18 cellular contexts compared by ENCODE assay signal in the genomic region with DNA sequence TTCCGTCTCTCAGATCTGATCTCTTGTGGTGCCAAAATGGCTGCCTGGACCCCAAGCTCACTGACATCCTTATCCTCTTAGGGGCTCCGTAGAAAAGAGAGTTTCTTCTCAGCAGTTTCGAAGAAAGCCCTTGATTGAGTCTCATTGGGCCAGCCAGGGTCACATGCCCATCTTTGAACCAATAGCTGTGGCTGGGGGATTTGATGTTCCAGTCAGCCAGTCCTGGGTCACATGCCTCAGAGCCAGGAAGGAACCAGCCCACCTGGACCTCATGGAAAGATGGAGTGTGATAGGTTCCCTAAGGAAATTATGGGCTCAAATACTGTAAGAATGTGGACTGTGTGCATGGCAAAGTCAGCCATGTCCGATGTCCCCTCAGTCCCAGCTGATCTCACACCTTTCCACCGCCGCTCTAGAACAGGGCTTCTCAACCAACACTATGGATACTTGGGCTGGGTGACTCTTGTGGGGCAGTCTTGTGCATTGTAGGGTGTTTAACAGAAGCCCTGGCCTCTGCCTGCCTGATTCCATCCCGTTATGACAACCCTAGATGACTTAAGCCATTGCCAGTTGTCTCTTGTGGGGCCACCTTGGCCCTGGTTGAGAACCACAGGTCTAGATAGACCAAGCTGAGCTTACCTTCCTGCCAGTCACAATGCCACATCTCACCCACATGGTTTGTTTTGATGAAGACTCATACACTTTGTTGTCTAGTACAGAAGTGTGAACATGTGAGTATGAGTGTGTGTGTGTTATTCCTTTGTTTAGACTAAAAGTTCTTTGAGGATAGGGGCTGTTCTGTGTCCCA.
DNase-seq lines count a peak whose midpoint lies in the region; ATAC-seq and TF ChIP-seq lines count a peak whose summit lies in the region.
"Had no signal": no experiment of that assay in that cellular context is flagged by ENCODE, and none has a peak within 500 bp of the region (broad histone marks: within the 10 kb centered on the region; RNA-seq: fewer than 3 reads in every experiment).

No MANE protein-coding gene starts in this region.

- H3K9me3 ChIP-seq in left ventricle myocardium inferior (replicated peaks) (no peaks in the 10 kb centered on the region), endodermal cell (ENCODE audit: control insufficient read depth, low read length) (no peaks in the 10 kb centered on the region), vagina (no peaks in the 10 kb centered on the region)

- intact Hi-C loops in left ventricle myocardium inferior (cut with micrococcal nuclease): no loop called here
- intact Hi-C loops in Right ventricle myocardium inferior (cut with DNase I): no loop called here
- intact Hi-C loops in posterior vena cava (cut with DNase I): no loop called here
- intact Hi-C loops in vagina (cut with DNase I): no loop called here

- TF ChIP-seq CTCF in left ventricle myocardium inferior (IDR thresholded peaks at IDR 0.05; ENCODE audit: borderline replicate concordance) (no peak), endodermal cell (conservative IDR thresholded peaks at IDR 0.05) (no peak), vagina (IDR thresholded peaks at IDR 0.05) (no peak), nephron progenitor cell (IDR thresholded peaks at IDR 0.05) (no peak)

- no peaks in the 10 kb centered on the region for H3K36me3 Mint-ChIP-seq in endodermal cell (ENCODE audit: low read depth)
- no peaks in the 10 kb centered on the region for H3K36me3 Mint-ChIP-seq in nephron progenitor cell (ENCODE audit: low read depth)

- H3K9me3 Mint-ChIP-seq in endodermal cell: no peaks in the 10 kb centered on the region
- no peaks in the 10 kb centered on the region for H3K9me3 Mint-ChIP-seq in nephron progenitor cell

- no peak for TF ChIP-seq POLR2A in vagina (IDR thresholded peaks at IDR 0.05)

- no peak for ATAC-seq in Right ventricle myocardium inferior
- ATAC-seq: PC-3 had no signal

- H3K27ac Mint-ChIP-seq in endodermal cell: no peak overlapping the region
- no peak overlapping the region for H3K27ac Mint-ChIP-seq in nephron progenitor cell

- H3K4me1 Mint-ChIP-seq in endodermal cell: peaks cover 23% of the 10 kb centered on the region
- peaks cover 48% of the 10 kb centered on the region for H3K4me1 Mint-ChIP-seq in nephron progenitor cell

- peaks cover 43% of the 10 kb centered on the region for H3K27me3 Mint-ChIP-seq in endodermal cell (ENCODE audit: insufficient read depth)
- H3K27me3 Mint-ChIP-seq in nephron progenitor cell (ENCODE audit: low read depth, poor library complexity): peaks cover 26% of the 10 kb centered on the region

- peaks cover 37% of the 10 kb centered on the region for H3K36me3 ChIP-seq in left ventricle myocardium inferior
- H3K36me3 ChIP-seq in endodermal cell (ENCODE audit: control insufficient read depth, insufficient read depth, low read length): no peaks in the 10 kb centered on the region
- H3K36me3 ChIP-seq in vagina: no peaks in the 10 kb centered on the region

- peak overlapping the region; percentile 51 for H3K27ac ChIP-seq in left ventricle myocardium inferior (replicated peaks)
- no peak overlapping the region for H3K27ac ChIP-seq in endodermal cell (ENCODE audit: low read depth, low read length)
- H3K27ac ChIP-seq in vagina: peak overlapping the region; percentile 35

- H3K4me1 ChIP-seq in left ventricle myocardium inferior: peaks cover 30% of the 10 kb centered on the region
- H3K4me1 ChIP-seq in endodermal cell (ENCODE audit: control insufficient read depth, insufficient read depth, low read length): peaks cover 16% of the 10 kb centered on the region
- H3K4me1 ChIP-seq in vagina: peaks cover 27% of the 10 kb centered on the region

- WGBS in endodermal cell (ENCODE audit: insufficient coverage in 1 of 2, insufficient read length in 1 of 2), 2 experiments: 94 to 100% methylated on average over 3 to 7 of the region's 7 CpGs

- H3K9ac ChIP-seq in endodermal cell (ENCODE audit: extremely low read depth, low read length, poor library complexity, severe bottlenecking): no peak overlapping the region

- DNase-seq in left ventricle myocardium inferior (no peak), Right ventricle myocardium inferior (ENCODE audit: missing footprints) (no peak), endodermal cell (peak; percentile 45), posterior vena cava (ENCODE audit: low spot score) (peak; percentile 67), vagina (ENCODE audit: extremely low spot score in 2 of 2) (no peak), nephron progenitor cell (no peak), NCI-H128 (lab: John Stamatoyannopoulos, UW; ENCODE audit: unreplicated experiment) (no peak)
- no peak for DNase-seq in activated CD8-positive, alpha-beta memory T cell treated with anti-CD3 and anti-CD28 coated beads, Interleukin-2, amount 50 U/mL, for 4 hours
- DNase-seq: ACHN, C1 segment of cervical spinal cord, KG1, MV-4-11, NCI-H1417 treated with DMSO at 0.1 percent for 48 hours, NCI-H187 treated with DMSO at 0.1 percent for 48 hours, NCI-H345, NCI-H524 treated with DMSO at 0.1 percent for 48 hours, PC-3, RPMI8226 had no signal

- no peak overlapping the region for H3K4me3 Mint-ChIP-seq in endodermal cell
- no peak overlapping the region for H3K4me3 Mint-ChIP-seq in nephron progenitor cell

- H3K27me3 ChIP-seq in left ventricle myocardium inferior (ENCODE audit: low read depth) (no peaks in the 10 kb centered on the region), endodermal cell (ENCODE audit: control insufficient read depth, insufficient read depth, low read length, poor library complexity, severe bottlenecking) (no peaks in the 10 kb centered on the region), vagina (no peaks in the 10 kb centered on the region)

- no peak overlapping the region for H3K4me3 ChIP-seq in left ventricle myocardium inferior
- no peak overlapping the region for H3K4me3 ChIP-seq in endodermal cell (ENCODE audit: low read length)
- no peak overlapping the region for H3K4me3 ChIP-seq in vagina

Comparison
In these comparisons a context has a peak if more than half of its experiments do, and no peak if none do; other contexts are left out.
1. DNase-seq: peak in endodermal cell (single experiment) and posterior vena cava (single experiment); none in left ventricle myocardium inferior (single experiment), Right ventricle myocardium inferior (single experiment), vagina (0 of 2), nephron progenitor cell (single experiment), activated CD8-positive, alpha-beta memory T cell treated with anti-CD3 and anti-CD28 coated beads, Interleukin-2, amount 50 U/mL, for 4 hours (single experiment) and NCI-H128 (single experiment).